In the genomic region with DNA sequence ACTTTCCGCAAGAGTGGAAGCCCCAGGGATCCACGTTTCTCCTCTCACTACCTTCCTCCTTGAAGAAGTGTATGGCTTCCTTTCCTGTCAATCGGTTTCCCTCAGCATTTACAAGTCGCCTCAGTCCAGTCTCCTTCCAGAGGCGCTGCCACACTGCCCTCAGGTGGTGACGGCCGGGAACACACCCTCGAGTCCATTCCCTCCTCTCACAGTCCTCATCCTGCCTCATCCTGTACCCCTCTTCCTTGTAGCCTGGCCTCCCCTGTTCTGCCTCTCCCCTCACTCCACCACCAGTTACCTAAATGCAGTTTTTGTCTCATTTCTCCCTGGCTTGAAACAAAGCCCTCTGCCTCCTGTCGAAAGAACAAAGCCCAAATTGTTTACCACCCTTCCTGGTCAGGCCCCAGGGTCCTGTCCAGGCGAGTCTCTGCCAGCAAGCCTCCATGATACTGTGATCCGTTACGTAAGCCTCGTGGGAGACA, we compare ENCODE assay signal across 8 cellular contexts. TPM values are rescaled to one million over a fixed set of nuclear protein-coding genes. Genes with fewer than 3 reads are reported as not detected.
DNase-seq lines count a peak whose midpoint lies in the region; ATAC-seq, FAIRE-seq and TF ChIP-seq lines count a peak whose summit lies in the region.

No MANE protein-coding gene starts in this region.

- peaks cover 6% of the 10 kb centered on the region for H3K4me1 ChIP-seq in ACC112 (ENCODE audit: control insufficient read depth, insufficient read depth, low read length, unreplicated experiment)
- H3K4me1 ChIP-seq in gastroesophageal sphincter, result peaks cover 0 to 15% (median 4%) of the 10 kb centered on the region in 3 donors
- H3K4me1 ChIP-seq in pancreas, result peaks cover 0 to 5% (median 0%) of the 10 kb centered on the region in 3 donors
- H3K4me1 ChIP-seq in thyroid gland, result peaks cover 0 to 4% of the 10 kb centered on the region in 2 donors

- peak; percentile 5 for FAIRE-seq in pancreas (lab: Jason Lieb, UNC)

- TF ChIP-seq CTCF in gastroesophageal sphincter (IDR thresholded peaks at IDR 0.05) (peak; percentile 70 to 94 (median 90)), pancreas (IDR thresholded peaks at IDR 0.05) (peak; percentile 81 to 89 (median 83)), thyroid gland (IDR thresholded peaks at IDR 0.05) (peak; percentile 68 to 96 (median 90))

- TF ChIP-seq POLR2A in gastroesophageal sphincter (IDR thresholded peaks at IDR 0.05) (no peak), thyroid gland (IDR thresholded peaks at IDR 0.05) (no peak)

- no peak overlapping the region for H3K4me3 ChIP-seq in ACC112 (ENCODE audit: low read depth, low read length)
- peak overlapping the region; percentile 31 for H3K4me3 ChIP-seq in SK-N-MC
- no peak overlapping the region for H3K4me3 ChIP-seq in gastroesophageal sphincter
- H3K4me3 ChIP-seq in pancreas, result no peak overlapping the region
- no peak overlapping the region for H3K4me3 ChIP-seq in thyroid gland (replicated peaks in 1 of 3)

- H3K79me2 ChIP-seq in ACC112 (ENCODE audit: control insufficient read depth, insufficient read depth, low read length, unreplicated experiment), result no peaks in the 10 kb centered on the region

- no peak overlapping the region for H3K27ac ChIP-seq in ACC112 (ENCODE audit: low read depth, low read length)
- H3K27ac ChIP-seq in SK-N-MC, result no peak overlapping the region
- peak overlapping the region in 2 of 4 donors; percentile 22 to 31 for H3K27ac ChIP-seq in gastroesophageal sphincter
- no peak overlapping the region for H3K27ac ChIP-seq in pancreas
- no peak overlapping the region for H3K27ac ChIP-seq in thyroid gland

- no peaks in the 10 kb centered on the region for H3K9me3 ChIP-seq in SK-N-MC (ENCODE audit: low read depth, low read length)
- no peaks in the 10 kb centered on the region for H3K9me3 ChIP-seq in gastroesophageal sphincter
- no peaks in the 10 kb centered on the region for H3K9me3 ChIP-seq in pancreas
- H3K9me3 ChIP-seq in thyroid gland, result no peaks in the 10 kb centered on the region

- intact Hi-C loops in pancreas (cut with DNase I), result loop anchor here in 1 of 3 donors (10.0 kb wide), 1 partner anchor 326 kb away; no protein-coding TSS in a partner anchor
- intact Hi-C loops in thyroid gland (cut with DNase I), result loop anchor here (2.0 to 10.0 kb wide), 2 partner anchors 78 to 326 kb away; no protein-coding TSS in a partner anchor

- WGBS in gastroesophageal sphincter (ENCODE audit: low coverage in 1 of 2), 2 donors, result 8 to 12% methylated on average over 10 to 13 of the region's 13 CpGs
- WGBS in pancreas, 2 donors, result 12 to 17% methylated on average over 13 of the region's 13 CpGs
- 16 to 20% methylated on average over 13 of the region's 13 CpGs for WGBS in thyroid gland, 2 donors

- H2AFZ ChIP-seq in ACC112 (ENCODE audit: low read length, unreplicated experiment), result peak overlapping the region; percentile 5

- no peak overlapping the region for H3K9ac ChIP-seq in SK-N-MC (ENCODE audit: insufficient read length)

- no peak for TF ChIP-seq EP300 in gastroesophageal sphincter (IDR thresholded peaks at IDR 0.05)

- H3K36me3 ChIP-seq in ACC112 (ENCODE audit: insufficient read depth, low read length) (no peaks in the 10 kb centered on the region), SK-N-MC (ENCODE audit: insufficient read depth, low read length) (no peaks in the 10 kb centered on the region), gastroesophageal sphincter (peaks cover 0 to 65% of the 10 kb centered on the region in 2 donors), pancreas (peaks cover 0 to 14% (median 0%) of the 10 kb centered on the region in 3 donors), thyroid gland (peaks cover 16 to 25% of the 10 kb centered on the region in 2 donors)

- ATAC-seq in GM19438 (IDR thresholded peaks at IDR 0.05; ENCODE audit: low read depth, unreplicated experiment) (peak; percentile 85), gastroesophageal sphincter (peak; percentile 92), pancreas (peak; percentile 93 to 100 (median 98))

- DNase-seq in NCI-H1092 treated with DMSO at 0.1 percent for 48 hours (lab: John Stamatoyannopoulos, UW) (peak; percentile 65), SK-N-MC (ENCODE audit: low read depth, low spot score) (peak; percentile 67), pancreas (peak; percentile 67 to 98 (median 87)), thyroid gland (peak; percentile 83 to 90)
- peak; percentile 87 for DNase-seq in activated gamma-delta T cell treated with anti-CD3 and anti-CD28 coated beads, Interleukin-2, amount 50 U/mL, for 16 hours (ENCODE audit: low read depth)

- no peaks in the 10 kb centered on the region for H3K27me3 ChIP-seq in ACC112 (ENCODE audit: insufficient read depth, low read length)
- no peaks in the 10 kb centered on the region for H3K27me3 ChIP-seq in gastroesophageal sphincter
- H3K27me3 ChIP-seq in pancreas, result no peaks in the 10 kb centered on the region
- no peaks in the 10 kb centered on the region for H3K27me3 ChIP-seq in thyroid gland

RNA-seq across cellular contexts. Expression of a gene that starts 23.2 kb away (rescaled TPM):
- total RNA-seq in gastroesophageal sphincter, result 10 to 100 TPM; 39.5 to 50.2 (median 47.3) TPM
- 10 to 100 TPM in 5 of 6 donors, 1 to 10 TPM in 1; 9.5 to 16.4 (median 13.5) TPM for total RNA-seq in pancreas
- 10 to 100 TPM; 21.4 to 26.9 TPM for polyA plus RNA-seq in pancreas
- 10 to 100 TPM; 19.1 to 52.7 (median 49.0) TPM for total RNA-seq in thyroid gland

RNA-seq across cellular contexts. Expression of a gene that starts 29.4 kb away (rescaled TPM):
- total RNA-seq in gastroesophageal sphincter (10 to 100 TPM in 2 of 4 donors, 1 to 10 TPM in 2; 6.5 to 13.9 (median 10.0) TPM), pancreas (1 to 10 TPM; 3.3 to 5.6 (median 4.7) TPM), thyroid gland (10 to 100 TPM; 15.2 to 31.9 (median 19.5) TPM)
- 1 to 10 TPM; 5.2 to 9.8 TPM for polyA plus RNA-seq in pancreas

RNA-seq across cellular contexts. Expression of a gene that starts 35.2 kb away (rescaled TPM):
- total RNA-seq in gastroesophageal sphincter (100 to 1,000 TPM in 1 of 4 donors, 10 to 100 TPM in 3; 39.2 to 127 (median 68.6) TPM), pancreas (10 to 100 TPM; 32.9 to 68.1 (median 40.8) TPM), thyroid gland (10 to 100 TPM; 37.0 to 61.1 (median 50.9) TPM)
- polyA plus RNA-seq in pancreas, result 10 to 100 TPM; 21.2 to 26.2 TPM

RNA-seq across cellular contexts. Expression of a gene that starts 43.3 kb away (rescaled TPM):
- total RNA-seq in gastroesophageal sphincter (10 to 100 TPM; 52.6 to 68.5 (median 61.3) TPM), pancreas (10 to 100 TPM; 20.4 to 27.8 (median 26.1) TPM), thyroid gland (10 to 100 TPM; 45.6 to 85.9 (median 56.3) TPM)
- 10 to 100 TPM; 62.6 to 79.3 TPM for polyA plus RNA-seq in pancreas
